ENCODE assay signal across 21 cellular contexts in genomic region chr10:126468876-126469643, GRCh38.
DNase-seq lines count a peak whose midpoint lies in the region; ATAC-seq and TF ChIP-seq lines count a peak whose summit lies in the region.
"Had no signal": no experiment of that assay in that cellular context is flagged by ENCODE, and none has a peak within 500 bp of the region (broad histone marks: within the 10 kb centered on the region; RNA-seq: fewer than 3 reads in every experiment).

No MANE protein-coding gene starts in this region.

- H3K36me3 ChIP-seq in OCI-LY7 (ENCODE audit: insufficient read depth, low read length) = no peaks in the 10 kb centered on the region
- H3K36me3 ChIP-seq: colonic mucosa, thoracic aorta had no signal

- peak; percentile 69 for ATAC-seq in CD4-positive, alpha-beta T cell (ENCODE audit: poor library complexity)
- ATAC-seq: activated naive CD8-positive, alpha-beta T cell treated with anti-CD3 and anti-CD28 coated beads, Interleukin-2, amount 50 U/mL, for 24 hours; Panc1; sciatic nerve; SK-N-SH treated with all-trans-retinoic acid at 6 μM for 48 hours had no signal

- H3K27ac ChIP-seq in CD4-positive, alpha-beta T cell (ENCODE audit: low read depth, low read length) = no peak overlapping the region
- no peak overlapping the region for H3K27ac ChIP-seq in OCI-LY7 (ENCODE audit: low read depth, low read length, poor library complexity, severe bottlenecking)
- H3K27ac ChIP-seq: colonic mucosa, epithelial cell of prostate, hepatocyte, thoracic aorta had no signal

- H3K27ac Mint-ChIP-seq in CD4-positive, alpha-beta T cell = no peak overlapping the region
- H3K27ac Mint-ChIP-seq in type B pancreatic cell = no peak overlapping the region
- H3K27ac Mint-ChIP-seq: activated naive CD8-positive, alpha-beta T cell treated with anti-CD3 and anti-CD28 coated beads, Interleukin-2, amount 50 U/mL, for 24 hours; CD14-positive monocyte had no signal

- DNase-seq in CD4-positive, alpha-beta T cell = peak in 1 of 10 experiments; percentile 8
- DNase-seq in H4 (ENCODE audit: low spot score) = peak; percentile 46
- DNase-seq in amniotic epithelial cell (ENCODE audit: low read depth) = peak; percentile 16
- peak; percentile 53 for DNase-seq in glomerular visceral epithelial cell (ENCODE audit: extremely low spot score)
- no peak for DNase-seq in midbrain (lab: John Stamatoyannopoulos, UW)
- DNase-seq in OCI-LY7 (ENCODE audit: low spot score) = no peak
- no peak for DNase-seq in superior temporal gyrus (ENCODE audit: extremely low spot score)
- DNase-seq in type B pancreatic cell (ENCODE audit: extremely low spot score, unreplicated experiment) = no peak
- DNase-seq: activated naive CD8-positive, alpha-beta T cell treated with anti-CD3 and anti-CD28 coated beads, Interleukin-2, amount 50 U/mL, for 24 hours; colonic mucosa; NCI-H2081; NCI-H524 treated with DMSO at 0.1 percent for 48 hours; stimulated activated CD4-positive, alpha-beta T cell treated with anti-CD3 and anti-CD28 coated beads, Interleukin-4, amount 100 ng/mL, for 1 hour; stimulated activated CD8-positive, alpha-beta memory T cell treated with anti-CD3 and anti-CD28 coated beads, Interleukin-4, amount 100 ng/mL, for 48 hours had no signal

- no peaks in the 10 kb centered on the region for H3K9me2 ChIP-seq in OCI-LY7 (ENCODE audit: insufficient read depth, low read length)

- no peak for TF ChIP-seq CTCF in CD4-positive, alpha-beta T cell (IDR thresholded peaks at IDR 0.05)
- TF ChIP-seq CTCF in OCI-LY7 (conservative IDR thresholded peaks at IDR 0.05; ENCODE audit: low read length) (no peak), type B pancreatic cell (conservative IDR thresholded peaks at IDR 0.05) (no peak)

- POLR2A ChIA-PET in CD4-positive, alpha-beta T cell (lab: Charles Lee) = interaction anchor here (0.6 kb wide), 2 partner anchors 71 to 76 kb away, joined by 3 read pairs; no protein-coding TSS in a partner anchor
- POLR2A ChIA-PET in OCI-LY7 (lab: Charles Lee) = no interaction called here

- intact Hi-C loops in CD4-positive, alpha-beta T cell (cut with DNase I, micrococcal nuclease) = no loop called here
- intact Hi-C loops in OCI-LY7 (cut with micrococcal nuclease; ENCODE audit: unreplicated experiment) = no loop called here

- peaks cover 11% of the 10 kb centered on the region for H3K27me3 Mint-ChIP-seq in CD4-positive, alpha-beta T cell
- peaks cover 15% of the 10 kb centered on the region for H3K27me3 Mint-ChIP-seq in type B pancreatic cell

- peak overlapping the region; percentile 8 for H3K4me3 Mint-ChIP-seq in CD4-positive, alpha-beta T cell
- no peak overlapping the region for H3K4me3 Mint-ChIP-seq in type B pancreatic cell
- H3K4me3 Mint-ChIP-seq: activated naive CD8-positive, alpha-beta T cell treated with anti-CD3 and anti-CD28 coated beads, Interleukin-2, amount 50 U/mL, for 24 hours; CD14-positive monocyte had no signal

- no peaks in the 10 kb centered on the region for H3K4me1 ChIP-seq in OCI-LY7 (ENCODE audit: insufficient read depth, low read length, poor library complexity, severe bottlenecking)
- H3K4me1 ChIP-seq: colonic mucosa had no signal

- H3K27me3 ChIP-seq in CD4-positive, alpha-beta T cell (ENCODE audit: control insufficient read depth, insufficient read depth, low read length) = no peaks in the 10 kb centered on the region
- H3K27me3 ChIP-seq: colonic mucosa, hepatocyte had no signal

- H3K4me1 Mint-ChIP-seq in CD4-positive, alpha-beta T cell (ENCODE audit: low read depth) = peaks cover 11% of the 10 kb centered on the region
- no peaks in the 10 kb centered on the region for H3K4me1 Mint-ChIP-seq in type B pancreatic cell (ENCODE audit: unreplicated experiment)
- H3K4me1 Mint-ChIP-seq: activated naive CD8-positive, alpha-beta T cell treated with anti-CD3 and anti-CD28 coated beads, Interleukin-2, amount 50 U/mL, for 24 hours; CD14-positive monocyte had no signal

- no peaks in the 10 kb centered on the region for H3K9me3 ChIP-seq in CD4-positive, alpha-beta T cell (ENCODE audit: control insufficient read depth, low read length)
- no peaks in the 10 kb centered on the region for H3K9me3 ChIP-seq in OCI-LY7 (ENCODE audit: low read length)
- H3K9me3 ChIP-seq: colonic mucosa, thoracic aorta had no signal

- no peaks in the 10 kb centered on the region for H3K79me2 ChIP-seq in OCI-LY7 (ENCODE audit: insufficient read depth, low read depth, low read length)
- H3K79me2 ChIP-seq: hepatocyte had no signal

- no peak overlapping the region for H3K4me2 ChIP-seq in OCI-LY7 (ENCODE audit: low read length)
- H3K4me2 ChIP-seq: hepatocyte had no signal

- no TSS peak for BruUV-seq in OCI-LY7 (replicated peaks; lab: Mats Ljungman, UMichigan)

- H3K9me3 Mint-ChIP-seq in CD4-positive, alpha-beta T cell = no peaks in the 10 kb centered on the region
- H3K9me3 Mint-ChIP-seq in type B pancreatic cell = no peaks in the 10 kb centered on the region
- H3K9me3 Mint-ChIP-seq: activated naive CD8-positive, alpha-beta T cell treated with anti-CD3 and anti-CD28 coated beads, Interleukin-2, amount 50 U/mL, for 24 hours had no signal

- CTCF ChIA-PET in CD4-positive, alpha-beta T cell (lab: Charles Lee) = no interaction called here
- CTCF ChIA-PET in OCI-LY7 (lab: Charles Lee; ENCODE audit: unreplicated experiment) = no interaction called here

- H3K36me3 Mint-ChIP-seq in CD4-positive, alpha-beta T cell (ENCODE audit: low read depth) = no peaks in the 10 kb centered on the region
- no peaks in the 10 kb centered on the region for H3K36me3 Mint-ChIP-seq in type B pancreatic cell
- H3K36me3 Mint-ChIP-seq: CD14-positive monocyte had no signal

- H3K4me3 ChIP-seq in OCI-LY7 (ENCODE audit: low read depth, low read length, poor library complexity, severe bottlenecking) = no peak overlapping the region
- H3K4me3 ChIP-seq: colonic mucosa, hepatocyte, thoracic aorta had no signal

- H4K20me1 ChIP-seq in OCI-LY7 (ENCODE audit: insufficient read depth, low read length) = no peaks in the 10 kb centered on the region

- no peak overlapping the region for H2AFZ ChIP-seq in OCI-LY7 (ENCODE audit: low read length)
- H2AFZ ChIP-seq: hepatocyte had no signal

Comparison
In these comparisons a context has a peak if more than half of its experiments do, and no peak if none do; other contexts are left out.
1. DNase-seq: peak in H4 (single experiment), amniotic epithelial cell (single experiment) and glomerular visceral epithelial cell (single experiment); none in midbrain (single experiment), OCI-LY7 (single experiment), superior temporal gyrus (single experiment) and type B pancreatic cell (single experiment).